17 cellular contexts compared by ENCODE assay signal in genomic region chr7:111511845-111512244, GRCh38. TPM values are rescaled to one million over a fixed set of nuclear protein-coding genes. Genes with fewer than 3 reads are reported as not detected.
DNase-seq lines count a peak whose midpoint lies in the region; ATAC-seq, FAIRE-seq and TF ChIP-seq lines count a peak whose summit lies in the region.
"Had no signal": no experiment of that assay in that cellular context is flagged by ENCODE, and none has a peak within 500 bp of the region (broad histone marks: within the 10 kb centered on the region; RNA-seq: fewer than 3 reads in every experiment).

No MANE protein-coding gene starts in this region.

- no peaks in the 10 kb centered on the region for H4K20me1 ChIP-seq in GM12878 (ENCODE audit: control insufficient read depth, insufficient read depth)
- H4K20me1 ChIP-seq: BLaER1 treated with 17β-estradiol and CSF1 and Interleukin-3, amounts not matched to agents 10 nM and 100 nM had no signal

- H3K27ac Mint-ChIP-seq in activated CD4-positive, alpha-beta T cell treated with anti-CD3 and anti-CD28 coated beads for 36 hours = peak overlapping the region; percentile 6
- no peak overlapping the region for H3K27ac Mint-ChIP-seq in endothelial cell (ENCODE audit: unreplicated experiment)
- H3K27ac Mint-ChIP-seq: B cell; CD8-positive, alpha-beta memory T cell had no signal

- H3K4me2 ChIP-seq in GM12878 (ENCODE audit: control insufficient read depth, insufficient read depth) = no peak overlapping the region
- H3K4me2 ChIP-seq: BLaER1 treated with 17β-estradiol and CSF1 and Interleukin-3, amounts not matched to agents 10 nM and 100 nM had no signal

- no peaks in the 10 kb centered on the region for H3K27me3 Mint-ChIP-seq in activated CD4-positive, alpha-beta T cell treated with anti-CD3 and anti-CD28 coated beads for 36 hours
- no peaks in the 10 kb centered on the region for H3K27me3 Mint-ChIP-seq in endothelial cell (ENCODE audit: unreplicated experiment)
- H3K27me3 Mint-ChIP-seq: B cell; CD8-positive, alpha-beta memory T cell had no signal

- no TSS peak for BruUV-seq in GM12878 (replicated peaks; lab: Mats Ljungman, UMichigan)

- peak; percentile 35 for FAIRE-seq in GM12878 (lab: Jason Lieb, UNC)
- FAIRE-seq: G401.6, GM12892, GM18507 had no signal

- no peak overlapping the region for H3K4me3 ChIP-seq in GM12878
- H3K4me3 ChIP-seq: BLaER1 treated with 17β-estradiol and CSF1 and Interleukin-3, amounts not matched to agents 10 nM and 100 nM; GM23248; HAP-1 had no signal

- TF ChIP-seq RAD21 in GM12878 (IDR thresholded peaks at IDR 0.05; ENCODE audit: insufficient read depth, low read depth, low read length) = no peak

- RAD21 ChIA-PET in GM12878 (lab: Charles Lee; ENCODE audit: unreplicated experiment) = no interaction called here

- peaks cover 19% of the 10 kb centered on the region for H3K4me1 Mint-ChIP-seq in activated CD4-positive, alpha-beta T cell treated with anti-CD3 and anti-CD28 coated beads for 36 hours
- H3K4me1 Mint-ChIP-seq in endothelial cell (ENCODE audit: unreplicated experiment) = peaks cover 7% of the 10 kb centered on the region

- H3K9me3 Mint-ChIP-seq in activated CD4-positive, alpha-beta T cell treated with anti-CD3 and anti-CD28 coated beads for 36 hours (ENCODE audit: low read depth) = peaks cover 5% of the 10 kb centered on the region
- no peaks in the 10 kb centered on the region for H3K9me3 Mint-ChIP-seq in endothelial cell (ENCODE audit: unreplicated experiment)

- H3K4me3 Mint-ChIP-seq in activated CD4-positive, alpha-beta T cell treated with anti-CD3 and anti-CD28 coated beads for 36 hours = no peak overlapping the region
- no peak overlapping the region for H3K4me3 Mint-ChIP-seq in endothelial cell (ENCODE audit: unreplicated experiment)
- H3K4me3 Mint-ChIP-seq: B cell; CD8-positive, alpha-beta memory T cell had no signal

- H3K27me3 ChIP-seq in GM12878 (replicated peaks in 1 of 2; ENCODE audit: control insufficient read depth in 2 of 2, insufficient read depth in 2 of 2, low read length in 1 of 2) (no peaks in the 10 kb centered on the region), foreskin keratinocyte (no peaks in the 10 kb centered on the region)
- H3K27me3 ChIP-seq: BLaER1 treated with 17β-estradiol and CSF1 and Interleukin-3, amounts not matched to agents 10 nM and 100 nM had no signal

- H3K27ac ChIP-seq in GM12878 (ENCODE audit: control insufficient read depth, insufficient read depth) (no peak overlapping the region), foreskin keratinocyte (no peak overlapping the region)
- H3K27ac ChIP-seq: 22Rv1; BLaER1 treated with 17β-estradiol and CSF1 and Interleukin-3, amounts not matched to agents 10 nM and 100 nM; GM23248 had no signal

- TF ChIP-seq POLR2A in GM12878 (IDR thresholded peaks at IDR 0.05; ENCODE audit: low read depth, low read length) = no peak

- in situ Hi-C loops in GM12878 (cut with MboI) = no loop called here

- no peak for TF ChIP-seq EP300 in GM12878 (IDR thresholded peaks at IDR 0.05; ENCODE audit: borderline replicate concordance in 1 of 2, control insufficient read depth in 1 of 2, low read depth in 2 of 2, low read length in 2 of 2)

- no peak overlapping the region for H2AFZ ChIP-seq in GM12878 (ENCODE audit: control insufficient read depth, low read depth, low read length)
- H2AFZ ChIP-seq: GM23248 had no signal

- H3K9me3 ChIP-seq in GM12878 (replicated peaks; ENCODE audit: control insufficient read depth, insufficient read depth, low read length) = no peaks in the 10 kb centered on the region
- H3K9me3 ChIP-seq: Caco-2, HAP-1 had no signal

- 80% methylated on average over 4 of the region's 4 CpGs for WGBS in GM12878 (ENCODE audit: insufficient coverage, insufficient replicate concordance, low lambda C conversion rate, missing lambda C conversion rate)

- ATAC-seq in activated CD4-positive, alpha-beta T cell treated with anti-CD3 and anti-CD28 coated beads for 36 hours = no peak
- ATAC-seq in GM12878 (no peak), foreskin keratinocyte (peak; percentile 31)

- no peaks in the 10 kb centered on the region for H3K36me3 ChIP-seq in GM12878 (ENCODE audit: control insufficient read depth in 2 of 2, insufficient read depth in 2 of 2, low read length in 1 of 2)
- H3K36me3 ChIP-seq: BLaER1 treated with 17β-estradiol and CSF1 and Interleukin-3, amounts not matched to agents 10 nM and 100 nM; HAP-1 had no signal

- H3K36me3 Mint-ChIP-seq in activated CD4-positive, alpha-beta T cell treated with anti-CD3 and anti-CD28 coated beads for 36 hours (ENCODE audit: low read depth) = peaks cover 26% of the 10 kb centered on the region
- no peaks in the 10 kb centered on the region for H3K36me3 Mint-ChIP-seq in endothelial cell (ENCODE audit: low read depth, unreplicated experiment)

- H3K79me2 ChIP-seq in GM12878 (ENCODE audit: control insufficient read depth, insufficient read depth, low read length) = no peaks in the 10 kb centered on the region

- DNase-seq in activated CD4-positive, alpha-beta T cell treated with anti-CD3 and anti-CD28 coated beads for 36 hours = no peak
- no peak for DNase-seq in activated CD4-positive, alpha-beta T cell treated with anti-CD3 and anti-CD28 coated beads, Interleukin-2, amount 50 U/mL, for 4 hours
- DNase-seq in GM12878 (ENCODE audit: low read depth, low spot score) = no peak
- DNase-seq in foreskin keratinocyte = peak in 1 of 2 donors; percentile 34
- DNase-seq in AML-193 (lab: John Stamatoyannopoulos, UW) = no peak
- no peak for DNase-seq in endothelial cell (ENCODE audit: low spot score)
- DNase-seq in activated effector memory CD4-positive, alpha-beta T cell treated with anti-CD3 and anti-CD28 coated beads, Interleukin-2, amount 50 U/mL, for 16 hours = no peak
- DNase-seq: Caco-2; CD8-positive, alpha-beta memory T cell; GM23248 had no signal

- H3K4me1 ChIP-seq in GM12878 (ENCODE audit: control insufficient read depth, insufficient read depth, low read length) = no peaks in the 10 kb centered on the region
- H3K4me1 ChIP-seq in foreskin keratinocyte = peaks cover 10% of the 10 kb centered on the region
- H3K4me1 ChIP-seq: BLaER1 treated with 17β-estradiol and CSF1 and Interleukin-3, amounts not matched to agents 10 nM and 100 nM; Caco-2; HAP-1 had no signal

- TF ChIP-seq CTCF in GM12878 (IDR thresholded peaks at IDR 0.05 in 2 of 3, conservative IDR thresholded peaks at IDR 0.05 in 1 of 3; ENCODE audit: control insufficient read depth in 2 of 3, extremely low read depth in 1 of 3, insufficient read depth in 1 of 3, low read depth in 3 of 3, low read length in 3 of 3) (no peak), foreskin keratinocyte (conservative IDR thresholded peaks at IDR 0.05) (no peak), endothelial cell (IDR thresholded peaks at IDR 0.05; ENCODE audit: unreplicated experiment) (no peak)

- H3K9ac ChIP-seq in GM12878 (ENCODE audit: control insufficient read depth, insufficient read depth, low read length) = no peak overlapping the region
- H3K9ac ChIP-seq: BLaER1 treated with 17β-estradiol and CSF1 and Interleukin-3, amounts not matched to agents 10 nM and 100 nM; GM23248 had no signal

- SMC1A ChIA-PET in GM12878 (lab: Charles Lee; ENCODE audit: uncharacterized antibody, unreplicated experiment) = interaction anchor here (0.6 to 2.0 kb wide), 2 partner anchors 8 to 48 kb away, joined by 3 to 6 read pairs; no protein-coding TSS in a partner anchor

- CTCF ChIA-PET in activated CD4-positive, alpha-beta T cell treated with anti-CD3 and anti-CD28 coated beads for 36 hours (lab: Charles Lee) = no interaction called here
- CTCF ChIA-PET in GM12878 (lab: Yijun Ruan, JAX) = no interaction called here

- intact Hi-C loops in activated CD4-positive, alpha-beta T cell treated with anti-CD3 and anti-CD28 coated beads for 36 hours (cut with DNase I, micrococcal nuclease) = no loop called here
- intact Hi-C loops in GM12878 (cut with micrococcal nuclease; ENCODE audit: unreplicated experiment) = no loop called here

- POLR2A ChIA-PET in activated CD4-positive, alpha-beta T cell treated with anti-CD3 and anti-CD28 coated beads for 36 hours (lab: Charles Lee) = no interaction called here
- POLR2A ChIA-PET in GM12878 (lab: Charles Lee) = no interaction called here

TF ChIP-seq in GM12878, 131 proteins besides CTCF, POLR2A, EP300 and RAD21 (continues in another document):
- no peak for TF ChIP-seq YY1 (IDR thresholded peaks at IDR 0.05; ENCODE audit: low read depth, low read length)

RNA-seq across cellular contexts. Expression of gene IMMP2L, which starts 50.4 kb away (rescaled TPM):
- total RNA-seq in activated CD4-positive, alpha-beta T cell treated with anti-CD3 and anti-CD28 coated beads for 36 hours = 10 to 100 TPM; 15.8 to 25.8 TPM
- 81.6 and 86.6 TPM in 2 replicates for total RNA-seq in GM12878 (2013; cell fraction: nucleolus; rRNA removed)
- total RNA-seq in GM12878 (2014; rRNA removed) (13.4 and 22.1 TPM in 2 replicates), GM12878 (2014; rRNA removed; fragmentation: Illumina TruSeq; extraction: Trizol) (17.3 and 28.8 TPM in 2 replicates), GM12878 (2021) (14.3 and 22.3 TPM in 2 replicates), foreskin keratinocyte (9.1 and 11.8 TPM in 2 replicates), endothelial cell (ENCODE audit: unreplicated experiment) (11.2 TPM)
- 8.7 TPM for polyA plus RNA-seq in GM12878 (2011; ENCODE audit: low read depth)
- polyA plus RNA-seq in GM12878 (2011; rRNA removed) (13.1 and 17.1 TPM in 2 replicates), GM12878 (2014; fragmentation: Illumina TruSeq; extraction: Trizol) (13.8 and 17.8 TPM in 2 replicates), GM12878 (2014; fragmentation: Nextera tagmentation; extraction: Ambion mirVana) (10 to 100 TPM; 41.8 to 46.3 TPM), GM12878 (2014; rRNA removed) (10.2 and 12.6 TPM in 2 replicates), GM12878 (2016; fragmentation: Nextera tagmentation; extraction: Ambion mirVana) (10 to 100 TPM; 15.8 to 22.0 TPM), foreskin keratinocyte (11.2 and 13.3 TPM in 2 replicates)
- polyA plus RNA-seq in GM12878 (2011; cell fraction: cytosol; rRNA removed) = 8.1 and 10.0 TPM in 2 replicates
- 18.2 and 19.2 TPM in 2 replicates for polyA plus RNA-seq in GM12878 (2011; cell fraction: nucleus; rRNA removed)
- polyA plus RNA-seq in GM12878 (2012) = 8.1 and 10.5 TPM in 2 replicates
- polyA minus RNA-seq in GM12878 (2011; rRNA and poly(A)+ RNA removed) = 19.7 and 23.4 TPM in 2 replicates
- polyA minus RNA-seq in GM12878 (2011; cell fraction: cytosol; rRNA and poly(A)+ RNA removed) = 3.3 and 3.6 TPM in 2 replicates
- polyA minus RNA-seq in GM12878 (2011; cell fraction: nucleus; rRNA and poly(A)+ RNA removed) = 51.5 and 71.6 TPM in 2 replicates
